Comparison of ENCODE assay signal across 21 cellular contexts in the genomic region with DNA sequence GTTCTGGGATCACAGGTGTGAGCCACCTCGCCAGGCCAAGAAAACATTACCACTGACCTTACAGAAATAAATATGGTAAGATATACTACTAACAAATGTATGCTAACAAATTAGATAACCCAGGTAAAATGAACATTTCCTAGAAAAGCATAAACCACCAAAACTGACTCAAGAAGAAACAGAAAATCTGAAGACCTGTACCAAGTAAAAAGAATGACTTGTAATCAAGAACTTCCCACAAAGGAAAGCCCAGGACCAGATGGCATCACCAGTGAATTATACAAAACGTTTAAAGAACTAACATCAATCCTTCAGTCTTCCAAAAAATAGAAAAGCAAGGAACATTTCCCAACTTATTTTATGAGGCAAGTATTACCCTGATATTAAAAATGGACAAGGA. TPM values are rescaled to one million over a fixed set of nuclear protein-coding genes. Genes with fewer than 3 reads are reported as not detected.
DNase-seq lines count a peak whose midpoint lies in the region; ATAC-seq, FAIRE-seq and TF ChIP-seq lines count a peak whose summit lies in the region.
"Had no signal": no experiment of that assay in that cellular context is flagged by ENCODE, and none has a peak within 500 bp of the region (broad histone marks: within the 10 kb centered on the region; RNA-seq: fewer than 3 reads in every experiment).

No MANE protein-coding gene starts in this region.

- no peak for TF ChIP-seq CTCF in HepG2 (CRISPR knock-in tag; IDR thresholded peaks at IDR 0.05)

- H3K4me3 ChIP-seq in HepG2 (replicated peaks in 1 of 3; ENCODE audit: insufficient read depth in 1 of 3, low read depth in 2 of 3, low read length in 3 of 3), result no peak overlapping the region

- no peak for TF ChIP-seq RAD21 in HepG2 (CRISPR knock-in tag; IDR thresholded peaks at IDR 0.05)

- H3K79me2 ChIP-seq in HepG2 (ENCODE audit: insufficient read depth, low read length), result peaks cover 88% of the 10 kb centered on the region

- no peak overlapping the region for H2AFZ ChIP-seq in HepG2 (ENCODE audit: low read length)

- H4K20me1 ChIP-seq in HepG2 (ENCODE audit: insufficient read depth, low read length), result peaks cover 24% of the 10 kb centered on the region

- no peaks in the 10 kb centered on the region for H3K27me3 Mint-ChIP-seq in activated naive CD4-positive, alpha-beta T cell treated with anti-CD3 and anti-CD28 coated beads for 36 hours (ENCODE audit: low read depth)
- no peaks in the 10 kb centered on the region for H3K27me3 Mint-ChIP-seq in activated naive CD8-positive, alpha-beta T cell treated with anti-CD3 and anti-CD28 coated beads for 36 hours
- no peaks in the 10 kb centered on the region for H3K27me3 Mint-ChIP-seq in natural killer cell treated with Interleukin-12 subunit alpha and Interleukin-12 subunit beta and Interleukin-15 and Interleukin-18, amount 100 ng/mL, for 72 hours
- H3K27me3 Mint-ChIP-seq: CD8-positive, alpha-beta memory T cell had no signal

- H3K4me1 Mint-ChIP-seq in activated naive CD4-positive, alpha-beta T cell treated with anti-CD3 and anti-CD28 coated beads for 36 hours (ENCODE audit: low read depth), result peaks cover 49% of the 10 kb centered on the region
- H3K4me1 Mint-ChIP-seq in activated naive CD8-positive, alpha-beta T cell treated with anti-CD3 and anti-CD28 coated beads for 36 hours, result peaks cover 52% of the 10 kb centered on the region
- peaks cover 49 to 60% of the 10 kb centered on the region in 2 donors for H3K4me1 Mint-ChIP-seq in natural killer cell treated with Interleukin-12 subunit alpha and Interleukin-12 subunit beta and Interleukin-15 and Interleukin-18, amount 100 ng/mL, for 72 hours (ENCODE audit: low read depth in 2 of 2)

- no peaks in the 10 kb centered on the region for H3K9me3 ChIP-seq in HepG2 (ENCODE audit: low read length)

- ATAC-seq in natural killer cell treated with Interleukin-12 subunit alpha and Interleukin-12 subunit beta and Interleukin-15 and Interleukin-18, amount 100 ng/mL, for 72 hours, result no peak
- no peak for ATAC-seq in HepG2

- no peaks in the 10 kb centered on the region for H3K36me3 ChIP-seq in HepG2 (replicated peaks in 1 of 2; ENCODE audit: control insufficient read depth in 1 of 2, insufficient read depth in 2 of 2, low read length in 2 of 2)

- H3K4me2 ChIP-seq in HepG2 (ENCODE audit: low read depth, low read length), result no peak overlapping the region

- peak overlapping the region; percentile 27 for H3K27ac Mint-ChIP-seq in activated naive CD4-positive, alpha-beta T cell treated with anti-CD3 and anti-CD28 coated beads for 36 hours
- peak overlapping the region; percentile 68 for H3K27ac Mint-ChIP-seq in activated naive CD8-positive, alpha-beta T cell treated with anti-CD3 and anti-CD28 coated beads for 36 hours
- peak overlapping the region; percentile 48 to 76 for H3K27ac Mint-ChIP-seq in natural killer cell treated with Interleukin-12 subunit alpha and Interleukin-12 subunit beta and Interleukin-15 and Interleukin-18, amount 100 ng/mL, for 72 hours
- H3K27ac Mint-ChIP-seq: HFFc6 had no signal

- H3K4me3 Mint-ChIP-seq in activated naive CD4-positive, alpha-beta T cell treated with anti-CD3 and anti-CD28 coated beads for 36 hours, result no peak overlapping the region
- no peak overlapping the region for H3K4me3 Mint-ChIP-seq in activated naive CD8-positive, alpha-beta T cell treated with anti-CD3 and anti-CD28 coated beads for 36 hours
- peak overlapping the region; percentile 27 for H3K4me3 Mint-ChIP-seq in natural killer cell treated with Interleukin-12 subunit alpha and Interleukin-12 subunit beta and Interleukin-15 and Interleukin-18, amount 100 ng/mL, for 72 hours
- H3K4me3 Mint-ChIP-seq: HFFc6 had no signal

- intact Hi-C loops in activated naive CD4-positive, alpha-beta T cell treated with anti-CD3 and anti-CD28 coated beads for 36 hours (cut with micrococcal nuclease), result loop anchor here (2.0 kb wide), 1 partner anchor 27 kb away; no protein-coding TSS in a partner anchor
- intact Hi-C loops in HepG2 (cut with micrococcal nuclease; ENCODE audit: unreplicated experiment), result no loop called here

- no peak for FAIRE-seq in HepG2 (lab: Jason Lieb, UNC)
- FAIRE-seq: D721Med had no signal

- no peak for TF ChIP-seq POLR2A in HepG2 (IDR thresholded peaks at IDR 0.05; ENCODE audit: insufficient read depth in 1 of 2, low read depth in 2 of 2, low read length in 2 of 2)

- H3K4me1 ChIP-seq in HepG2 (ENCODE audit: insufficient read depth, low read length), result peaks cover 4% of the 10 kb centered on the region; the same call in 1 of the 2 replicates

- POLR2A ChIA-PET in HepG2 (lab: Yijun Ruan, JAX), result no interaction called here

- DNase-seq in activated naive CD4-positive, alpha-beta T cell treated with anti-CD3 and anti-CD28 coated beads for 36 hours, result no peak
- DNase-seq in activated naive CD4-positive, alpha-beta T cell treated with anti-CD3 and anti-CD28 coated beads, Interleukin-2, amount 50 U/mL, for 16 hours, result no peak
- DNase-seq in activated naive CD8-positive, alpha-beta T cell treated with anti-CD3 and anti-CD28 coated beads for 36 hours, result no peak
- DNase-seq in natural killer cell treated with Interleukin-12 subunit alpha and Interleukin-12 subunit beta and Interleukin-15 and Interleukin-18, amount 100 ng/mL, for 72 hours (ENCODE audit: low spot score), result no peak
- no peak for DNase-seq in HepG2 (ENCODE audit: low spot score)
- DNase-seq in NCI-H2171 treated with DMSO at 0.1 percent for 48 hours (lab: John Stamatoyannopoulos, UW), result no peak
- no peak for DNase-seq in putamen (ENCODE audit: low spot score)
- DNase-seq: ACHN; C1 segment of cervical spinal cord; CD8-positive, alpha-beta memory T cell; DMS79 treated with DMSO at 0.1 percent for 48 hours; H7; HFFc6; KG1; NCI-H1105 treated with DMSO at 0.1 percent for 48 hours; NCI-H1694; NCI-H2081 treated with DMSO at 0.1 percent for 48 hours; NCI-H510A treated with DMSO at 0.1 percent for 48 hours; NCI-H774; SHP77 treated with DMSO at 0.1 percent for 48 hours had no signal

- BruUV-seq in HepG2 (replicated peaks; lab: Mats Ljungman, UMichigan), result no TSS peak

- H3K27me3 ChIP-seq in HepG2 (ENCODE audit: control insufficient read depth in 1 of 2, insufficient read depth in 2 of 2, low read length in 2 of 2), result no peaks in the 10 kb centered on the region

- CTCF ChIA-PET in activated naive CD4-positive, alpha-beta T cell treated with anti-CD3 and anti-CD28 coated beads for 36 hours (lab: Charles Lee), result no interaction called here
- CTCF ChIA-PET in HepG2 (lab: Yijun Ruan, JAX; ENCODE audit: low intra/inter-chr PET ratio, low total read pairs), result no interaction called here

- peaks cover 18% of the 10 kb centered on the region for H3K9me3 Mint-ChIP-seq in activated naive CD4-positive, alpha-beta T cell treated with anti-CD3 and anti-CD28 coated beads for 36 hours
- H3K9me3 Mint-ChIP-seq in activated naive CD8-positive, alpha-beta T cell treated with anti-CD3 and anti-CD28 coated beads for 36 hours, result peaks cover 37% of the 10 kb centered on the region
- peaks cover 8% of the 10 kb centered on the region for H3K9me3 Mint-ChIP-seq in natural killer cell treated with Interleukin-12 subunit alpha and Interleukin-12 subunit beta and Interleukin-15 and Interleukin-18, amount 100 ng/mL, for 72 hours

- H3K27ac ChIP-seq in HepG2 (ENCODE audit: extremely low read length, insufficient read depth, low read length), result no peak overlapping the region

- in situ Hi-C loops in HepG2 (cut with HindIII; ENCODE audit: extremely low pct_ligation_motif_present, low pct_unique_long_range_greater_than_20kb), result no loop called here

- WGBS in HepG2 (ENCODE audit: low lambda C conversion rate), result 87% methylated on average over 2 of the region's 2 CpGs

- TF ChIP-seq EP300 in HepG2 (IDR thresholded peaks at IDR 0.05; ENCODE audit: low read depth in 2 of 2, low read length in 2 of 2) (no peak), HepG2 (CRISPR knock-in tag; IDR thresholded peaks at IDR 0.05; ENCODE audit: borderline replicate concordance) (no peak)

- H3K36me3 Mint-ChIP-seq in activated naive CD4-positive, alpha-beta T cell treated with anti-CD3 and anti-CD28 coated beads for 36 hours (ENCODE audit: low read depth), result peaks cover 22% of the 10 kb centered on the region
- H3K36me3 Mint-ChIP-seq in activated naive CD8-positive, alpha-beta T cell treated with anti-CD3 and anti-CD28 coated beads for 36 hours, result peaks cover 63% of the 10 kb centered on the region
- H3K36me3 Mint-ChIP-seq in natural killer cell treated with Interleukin-12 subunit alpha and Interleukin-12 subunit beta and Interleukin-15 and Interleukin-18, amount 100 ng/mL, for 72 hours, result peaks cover 26% of the 10 kb centered on the region

- no peak overlapping the region for H3K9ac ChIP-seq in HepG2 (ENCODE audit: insufficient read depth, low read depth, low read length)

RNA-seq across cellular contexts. Expression of gene USP24, which starts 29.3 kb away (rescaled TPM):
- total RNA-seq in activated naive CD4-positive, alpha-beta T cell treated with anti-CD3 and anti-CD28 coated beads for 36 hours, result 10 to 100 TPM; 37.1 to 39.7 TPM
- 10 to 100 TPM; 44.4 to 51.2 TPM for total RNA-seq in activated naive CD8-positive, alpha-beta T cell treated with anti-CD3 and anti-CD28 coated beads for 36 hours
- total RNA-seq in natural killer cell treated with Interleukin-12 subunit alpha and Interleukin-12 subunit beta and Interleukin-15 and Interleukin-18, amount 100 ng/mL, for 72 hours, result 10 to 100 TPM; 66.8 to 83.1 TPM
- 47.6 and 59.5 TPM in 2 replicates for total RNA-seq in HepG2 (2016; rRNA removed; fragmentation: Illumina TruSeq; extraction: Trizol)
- 4.1 and 5.1 TPM in 2 replicates for total RNA-seq in HepG2 (2016; cell fraction: cytosol; rRNA removed; fragmentation: Illumina TruSeq; extraction: Trizol; ENCODE audit: low read depth)
- total RNA-seq in HepG2 (2016; cell fraction: insoluble cytoplasmic fraction; rRNA removed; fragmentation: Illumina TruSeq; extraction: Trizol), result 41.1 and 53.7 TPM in 2 replicates
- total RNA-seq in HepG2 (2016; cell fraction: membrane; rRNA removed; fragmentation: Illumina TruSeq; extraction: Trizol), result 12.0 and 12.6 TPM in 2 replicates
- total RNA-seq in HepG2 (2016; cell fraction: nucleus; rRNA removed; fragmentation: Illumina TruSeq; extraction: Trizol), result 76.5 and 77.4 TPM in 2 replicates
- polyA plus RNA-seq in HepG2 (2011; rRNA removed), result 17.2 and 18.8 TPM in 2 replicates
- 9.7 and 11.6 TPM in 2 replicates for polyA plus RNA-seq in HepG2 (2011; cell fraction: cytosol; rRNA removed)
- polyA plus RNA-seq in HepG2 (2011; cell fraction: nucleus; rRNA removed), result 39.7 and 46.5 TPM in 2 replicates
- polyA plus RNA-seq in HepG2 (2012), result 24.9 and 34.6 TPM in 2 replicates
- 1.2 and 1.6 TPM in 2 replicates for polyA plus RNA-seq in HepG2 (2016; cell fraction: cytosol; fragmentation: Illumina TruSeq; extraction: Trizol; ENCODE audit: low read depth)
- 34.7 and 34.9 TPM in 2 replicates for polyA plus RNA-seq in HepG2 (2016; cell fraction: insoluble cytoplasmic fraction; fragmentation: Illumina TruSeq; extraction: Trizol; ENCODE audit: low read depth)
- polyA plus RNA-seq in HepG2 (2016; cell fraction: membrane; fragmentation: Illumina TruSeq; extraction: Trizol; ENCODE audit: low read depth), result 3.3 and 5.2 TPM in 2 replicates
- polyA plus RNA-seq in HepG2 (2016; cell fraction: nucleus; fragmentation: Illumina TruSeq; extraction: Trizol; ENCODE audit: insufficient read depth, low read depth), result 84.4 and 87.2 TPM in 2 replicates
- polyA minus RNA-seq in HepG2 (2011; rRNA and poly(A)+ RNA removed; ENCODE audit: low replicate concordance), result 35.1 and 36.7 TPM in 2 replicates
- polyA minus RNA-seq in HepG2 (2011; cell fraction: cytosol; rRNA and poly(A)+ RNA removed), result 23.3 and 27.0 TPM in 2 replicates
- 181 and 197 TPM in 2 replicates for polyA minus RNA-seq in HepG2 (2011; cell fraction: nucleus; rRNA and poly(A)+ RNA removed)
